8 cellular contexts compared by ENCODE assay signal in the genomic region with DNA sequence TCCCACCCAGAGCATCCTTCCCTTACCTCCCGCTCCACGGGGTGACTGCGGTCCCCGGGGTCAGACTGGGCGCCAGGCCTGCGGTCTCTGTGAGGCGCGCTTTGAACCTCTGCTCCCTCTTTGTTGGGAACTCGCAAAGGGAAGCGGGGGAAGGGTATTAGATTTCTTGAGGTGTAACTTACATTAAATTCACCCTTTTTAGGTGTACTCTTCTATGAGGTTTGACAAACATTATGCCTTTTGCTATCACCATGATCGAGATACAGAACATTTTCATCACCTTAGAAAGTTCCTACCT. TPM values are rescaled to one million over a fixed set of nuclear protein-coding genes. Genes with fewer than 3 reads are reported as not detected.
A peak's percentile ranks its signal among the peaks of the same experiment; 100 is the strongest.
DNase-seq lines count a peak whose midpoint lies in the region; ATAC-seq lines count a peak whose summit lies in the region.

No MANE protein-coding gene starts in this region.

- peaks cover 11% of the 10 kb centered on the region for H3K36me3 Mint-ChIP-seq in activated CD4-positive, alpha-beta memory T cell treated with anti-CD3 and anti-CD28 coated beads for 36 hours

- DNase-seq in NCI-H526 treated with DMSO at 0.1 percent for 48 hours (lab: John Stamatoyannopoulos, UW) = peak; percentile 46
- DNase-seq in NCI-H526 (lab: John Stamatoyannopoulos, UW) = no peak
- DNase-seq in activated CD4-positive, alpha-beta memory T cell treated with anti-CD3 and anti-CD28 coated beads for 36 hours = no peak
- no peak for DNase-seq in iPS DF 6.9 (ENCODE audit: low read depth, low spot score)
- DNase-seq in stimulated activated naive CD8-positive, alpha-beta T cell treated with anti-CD3 and anti-CD28 coated beads, Interleukin-15, amount 100 ng/mL, for 72 hours = no peak
- DNase-seq in EL = no peak
- DNase-seq in DMS 273 (lab: John Stamatoyannopoulos, UW; ENCODE audit: unreplicated experiment) = no peak
- DNase-seq in glomerular visceral epithelial cell (ENCODE audit: extremely low spot score) = no peak

- CTCF ChIA-PET in activated CD4-positive, alpha-beta memory T cell treated with anti-CD3 and anti-CD28 coated beads for 36 hours (lab: Charles Lee) = interaction anchor here (1.3 to 8.1 kb wide), 4 partner anchors 15 to 392 kb away, joined by 4 to 69 read pairs (median 6); a partner anchor contains a TSS

- no peaks in the 10 kb centered on the region for H3K9me3 Mint-ChIP-seq in activated CD4-positive, alpha-beta memory T cell treated with anti-CD3 and anti-CD28 coated beads for 36 hours
- H3K9me3 Mint-ChIP-seq in stimulated activated naive CD8-positive, alpha-beta T cell treated with anti-CD3 and anti-CD28 coated beads, Interleukin-15, amount 100 ng/mL, for 72 hours = no peaks in the 10 kb centered on the region

- peaks cover 4% of the 10 kb centered on the region; the same call in 1 of the 2 replicates for H3K4me1 ChIP-seq in iPS DF 6.9 (ENCODE audit: control insufficient read depth, insufficient read depth, low read length)

- peak overlapping the region; percentile 91 for H3K4me3 Mint-ChIP-seq in activated CD4-positive, alpha-beta memory T cell treated with anti-CD3 and anti-CD28 coated beads for 36 hours
- peak overlapping the region; percentile 92 to 96 for H3K4me3 Mint-ChIP-seq in stimulated activated naive CD8-positive, alpha-beta T cell treated with anti-CD3 and anti-CD28 coated beads, Interleukin-15, amount 100 ng/mL, for 72 hours

- intact Hi-C loops in activated CD4-positive, alpha-beta memory T cell treated with anti-CD3 and anti-CD28 coated beads for 36 hours (cut with micrococcal nuclease) = loop anchor here (5.0 kb wide), 1 partner anchor 193 kb away; no protein-coding TSS in a partner anchor

- no peaks in the 10 kb centered on the region for H3K27me3 ChIP-seq in iPS DF 6.9 (ENCODE audit: control insufficient read depth, insufficient read depth, low read length)

- H3K4me3 ChIP-seq in iPS DF 6.9 (ENCODE audit: low read length) = peak overlapping the region; percentile 60

- WGBS in iPS DF 6.9 (ENCODE audit: insufficient coverage, insufficient read length) = no CpG with 5 or more reads among the region's 11 CpGs

- H3K27me3 Mint-ChIP-seq in activated CD4-positive, alpha-beta memory T cell treated with anti-CD3 and anti-CD28 coated beads for 36 hours = no peaks in the 10 kb centered on the region
- H3K27me3 Mint-ChIP-seq in stimulated activated naive CD8-positive, alpha-beta T cell treated with anti-CD3 and anti-CD28 coated beads, Interleukin-15, amount 100 ng/mL, for 72 hours = no peaks in the 10 kb centered on the region

- no peaks in the 10 kb centered on the region; the same call in 1 of the 2 replicates for H3K36me3 ChIP-seq in iPS DF 6.9 (ENCODE audit: control insufficient read depth, insufficient read depth, low read length)

- POLR2A ChIA-PET in activated CD4-positive, alpha-beta memory T cell treated with anti-CD3 and anti-CD28 coated beads for 36 hours (lab: Charles Lee) = interaction anchor here (0.7 to 1.8 kb wide), 8 partner anchors 8 to 307 kb away, joined by 3 to 12 read pairs (median 4); a partner anchor contains a TSS

- no peak overlapping the region for H3K27ac ChIP-seq in iPS DF 6.9 (ENCODE audit: low read length)

- H3K27ac Mint-ChIP-seq in activated CD4-positive, alpha-beta memory T cell treated with anti-CD3 and anti-CD28 coated beads for 36 hours = peak overlapping the region; percentile 83
- peak overlapping the region; percentile 97 to 98 for H3K27ac Mint-ChIP-seq in stimulated activated naive CD8-positive, alpha-beta T cell treated with anti-CD3 and anti-CD28 coated beads, Interleukin-15, amount 100 ng/mL, for 72 hours

- no peak for ATAC-seq in stimulated activated naive CD8-positive, alpha-beta T cell treated with anti-CD3 and anti-CD28 coated beads, Interleukin-15, amount 100 ng/mL, for 72 hours

- no peaks in the 10 kb centered on the region for H3K9me3 ChIP-seq in iPS DF 6.9 (ENCODE audit: control insufficient read depth, insufficient read depth, low read length)

- H3K4me1 Mint-ChIP-seq in activated CD4-positive, alpha-beta memory T cell treated with anti-CD3 and anti-CD28 coated beads for 36 hours (ENCODE audit: low read depth) = peaks cover 39% of the 10 kb centered on the region
- H3K4me1 Mint-ChIP-seq in stimulated activated naive CD8-positive, alpha-beta T cell treated with anti-CD3 and anti-CD28 coated beads, Interleukin-15, amount 100 ng/mL, for 72 hours = peaks cover 42% of the 10 kb centered on the region

RNA-seq across cellular contexts. Expression of a gene that starts 0.6 kb away (rescaled TPM):
- 10 to 100 TPM; 37.0 to 37.2 TPM for total RNA-seq in activated CD4-positive, alpha-beta memory T cell treated with anti-CD3 and anti-CD28 coated beads for 36 hours
